In the genomic region with DNA sequence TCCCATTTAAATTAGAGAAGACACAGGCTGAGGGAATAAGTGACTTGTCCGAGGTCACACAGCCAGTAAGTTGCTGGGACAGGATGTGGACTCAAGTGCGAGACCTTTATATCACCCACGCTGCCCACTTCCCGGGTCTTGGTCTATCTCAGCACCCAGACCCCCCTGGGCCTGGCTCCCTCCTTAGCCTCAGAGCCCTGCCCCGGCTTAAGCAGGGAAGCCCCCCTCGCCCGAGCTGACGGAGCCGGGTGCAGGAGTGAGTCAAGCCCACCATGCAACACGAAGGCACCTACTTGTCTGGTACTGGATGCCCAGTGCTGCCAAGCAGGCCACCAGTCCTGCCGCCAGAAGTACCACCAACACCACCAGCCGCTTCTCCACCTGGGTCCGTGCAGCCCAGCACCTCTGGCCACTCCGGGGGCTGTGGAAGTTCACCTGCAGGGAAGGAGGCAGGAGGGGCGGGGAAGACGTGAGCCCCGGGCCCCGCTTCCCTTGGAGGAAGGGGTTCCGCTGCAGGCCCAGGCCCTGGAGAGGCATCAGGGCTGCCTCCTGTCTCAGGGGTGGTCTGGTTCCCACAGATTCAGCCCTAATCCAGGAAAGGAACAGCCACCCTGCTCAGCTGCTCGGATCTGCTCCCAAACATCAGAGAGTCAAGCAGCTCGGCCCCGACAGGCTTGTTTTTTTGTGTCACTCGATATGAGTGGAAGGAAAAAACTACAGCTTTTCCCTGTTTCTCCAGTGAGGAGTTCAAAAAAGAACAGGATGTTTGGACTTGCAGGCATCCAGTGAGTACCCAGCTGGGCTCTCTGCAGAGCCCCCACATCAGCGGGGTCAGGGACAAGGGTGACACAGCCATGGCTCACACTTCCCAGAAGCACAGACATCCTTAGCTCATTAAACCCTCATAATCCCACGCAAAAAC, we compare ENCODE assay signal across 1 cellular context.
TF ChIP-seq lines count a peak whose summit lies in the region.

No MANE protein-coding gene starts in this region.

TF ChIP-seq in GM23338, 12 proteins besides CTCF, POLR2A, EP300 and RAD21 (continued from another document):
- TF ChIP-seq ZNF462 (CRISPR knock-in tag; IDR thresholded peaks at IDR 0.05): no peak
- no peak for TF ChIP-seq POLR2AphosphoS5 (IDR thresholded peaks at IDR 0.05; ENCODE audit: low read depth)
- no peak for TF ChIP-seq ZNF331 (CRISPR knock-in tag; IDR thresholded peaks at IDR 0.05; ENCODE audit: low read depth)
- no peak for TF ChIP-seq CREB1 (CRISPR knock-in tag; IDR thresholded peaks at IDR 0.05; ENCODE audit: low read depth)
- no peak for TF ChIP-seq ETS1 (IDR thresholded peaks at IDR 0.05)
- no peak for TF ChIP-seq STAT1 (IDR thresholded peaks at IDR 0.05; ENCODE audit: unreplicated experiment)
- no peak for TF ChIP-seq REST (IDR thresholded peaks at IDR 0.05; ENCODE audit: unreplicated experiment)
- no peak for TF ChIP-seq JUNB (IDR thresholded peaks at IDR 0.05; ENCODE audit: unreplicated experiment)
- TF ChIP-seq EZH2 (IDR thresholded peaks at IDR 0.05; ENCODE audit: low read depth, unreplicated experiment): no peak
- no peak for TF ChIP-seq NANOG (IDR thresholded peaks at IDR 0.05; ENCODE audit: borderline replicate concordance)
